In the genomic region with DNA sequence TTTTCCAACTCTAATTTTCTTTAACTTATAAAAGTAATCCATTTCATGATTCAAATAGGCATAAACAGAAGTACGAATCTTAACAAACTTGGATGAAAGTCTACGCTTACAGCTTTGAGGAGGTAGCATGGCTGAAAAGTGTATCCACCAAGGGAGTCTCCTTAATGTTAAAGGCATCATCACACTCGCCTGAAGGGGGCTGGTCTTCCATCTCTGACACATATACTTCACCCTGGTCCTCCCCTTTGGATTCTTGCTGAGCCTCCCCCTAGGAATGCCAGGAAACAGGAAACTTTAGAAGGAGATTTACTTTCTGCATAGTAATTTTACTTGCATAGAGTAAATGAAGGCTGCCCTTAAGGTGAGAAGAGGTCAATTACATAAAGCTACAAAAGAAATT, we compare ENCODE assay signal across 21 cellular contexts. TPM values are rescaled to one million over a fixed set of nuclear protein-coding genes. Genes with fewer than 3 reads are reported as not detected.
DNase-seq lines count a peak whose midpoint lies in the region; ATAC-seq, FAIRE-seq and TF ChIP-seq lines count a peak whose summit lies in the region.
"Had no signal": no experiment of that assay in that cellular context is flagged by ENCODE, and none has a peak within 500 bp of the region (broad histone marks: within the 10 kb centered on the region; RNA-seq: fewer than 3 reads in every experiment).

No MANE protein-coding gene starts in this region.

- FAIRE-seq in H54 (lab: Jason Lieb, UNC): no peak

- intact Hi-C loops in PC-3 (cut with micrococcal nuclease) (no loop called here), OCI-LY7 (cut with micrococcal nuclease; ENCODE audit: unreplicated experiment) (no loop called here)

- H4K20me1 ChIP-seq in PC-3 (ENCODE audit: low read length) (no peaks in the 10 kb centered on the region), OCI-LY7 (ENCODE audit: insufficient read depth, low read length) (no peaks in the 10 kb centered on the region)
- H4K20me1 ChIP-seq: BLaER1 had no signal

- peaks cover 10% of the 10 kb centered on the region for H3K4me1 ChIP-seq in PC-3 (ENCODE audit: insufficient read depth, low read length)
- H3K4me1 ChIP-seq in upper lobe of left lung: no peaks in the 10 kb centered on the region
- H3K4me1 ChIP-seq in OCI-LY7 (ENCODE audit: insufficient read depth, low read length, poor library complexity, severe bottlenecking): no peaks in the 10 kb centered on the region
- H3K4me1 ChIP-seq: BLaER1, gastrocnemius medialis, prostate gland, tibial artery had no signal

- POLR2A ChIA-PET in PC-3 (lab: Charles Lee; ENCODE audit: unreplicated experiment): no interaction called here
- POLR2A ChIA-PET in OCI-LY7 (lab: Charles Lee): no interaction called here

- H3K27me3 ChIP-seq in PC-3 (ENCODE audit: low read length) (no peaks in the 10 kb centered on the region), upper lobe of left lung (no peaks in the 10 kb centered on the region)
- H3K27me3 ChIP-seq: BLaER1, gastrocnemius medialis, tibial artery had no signal

- peak; percentile 45; the same call in 1 of the 2 replicates for ATAC-seq in PC-3
- ATAC-seq in upper lobe of left lung (ENCODE audit: low FRiP score in 2 of 2): no peak
- ATAC-seq: activated T-cell treated with anti-CD3 and anti-CD28 coated beads, Interleukin-2, amount 50 U/mL, for 72 hours had no signal

- H3K4me3 ChIP-seq in PC-3 (ENCODE audit: low read length): no peak overlapping the region
- H3K4me3 ChIP-seq in cardiac fibroblast (replicated peaks in 1 of 2; ENCODE audit: low read depth in 2 of 2, low read length in 2 of 2): no peak overlapping the region
- H3K4me3 ChIP-seq in upper lobe of left lung: no peak overlapping the region
- no peak overlapping the region for H3K4me3 ChIP-seq in OCI-LY7 (ENCODE audit: low read depth, low read length, poor library complexity, severe bottlenecking)
- H3K4me3 ChIP-seq: BLaER1, gastrocnemius medialis, prostate gland, smooth muscle cell, tibial artery had no signal

- H3K79me2 ChIP-seq in PC-3 (ENCODE audit: low read length) (no peaks in the 10 kb centered on the region), OCI-LY7 (ENCODE audit: insufficient read depth, low read depth, low read length) (no peaks in the 10 kb centered on the region)

- 45 to 57% methylated on average over 3 of the region's 3 CpGs for WGBS in upper lobe of left lung, 2 donors

- BruUV-seq in PC-3 (replicated peaks; lab: Mats Ljungman, UMichigan) (no TSS peak), OCI-LY7 (replicated peaks; lab: Mats Ljungman, UMichigan) (no TSS peak)

- CTCF ChIA-PET in PC-3 (lab: Charles Lee): no interaction called here
- CTCF ChIA-PET in OCI-LY7 (lab: Charles Lee; ENCODE audit: unreplicated experiment): no interaction called here

- no peaks in the 10 kb centered on the region for H3K36me3 ChIP-seq in PC-3 (ENCODE audit: low read depth, low read length)
- no peaks in the 10 kb centered on the region for H3K36me3 ChIP-seq in upper lobe of left lung
- no peaks in the 10 kb centered on the region for H3K36me3 ChIP-seq in OCI-LY7 (ENCODE audit: insufficient read depth, low read length)
- H3K36me3 ChIP-seq: BLaER1, gastrocnemius medialis, prostate gland, tibial artery had no signal

- H3K4me2 ChIP-seq in PC-3 (ENCODE audit: low read length) (no peak overlapping the region), OCI-LY7 (ENCODE audit: low read length) (no peak overlapping the region)
- H3K4me2 ChIP-seq: BLaER1, smooth muscle cell had no signal

- H3K9me3 ChIP-seq in PC-3 (ENCODE audit: low read length): no peaks in the 10 kb centered on the region
- H3K9me3 ChIP-seq in upper lobe of left lung: no peaks in the 10 kb centered on the region
- H3K9me3 ChIP-seq in OCI-LY7 (ENCODE audit: low read length): no peaks in the 10 kb centered on the region
- H3K9me3 ChIP-seq: BLaER1, gastrocnemius medialis, prostate gland, tibial artery had no signal

- TF ChIP-seq EP300 in upper lobe of left lung (IDR thresholded peaks at IDR 0.05): no peak

- no peaks in the 10 kb centered on the region for H3F3A ChIP-seq in PC-3 (ENCODE audit: low read length, unreplicated experiment)

- TF ChIP-seq CTCF in PC-3 (conservative IDR thresholded peaks at IDR 0.05; ENCODE audit: low read depth, low read length) (no peak), cardiac fibroblast (IDR thresholded peaks at IDR 0.05; ENCODE audit: low read depth, low read length) (no peak), upper lobe of left lung (IDR thresholded peaks at IDR 0.05) (no peak), GM10266 (IDR thresholded peaks at IDR 0.05; ENCODE audit: control insufficient read depth, insufficient read depth, low read depth, missing control alignments) (no peak), OCI-LY7 (conservative IDR thresholded peaks at IDR 0.05; ENCODE audit: low read length) (no peak)

- H3K27ac ChIP-seq in PC-3 (ENCODE audit: low read length) (no peak overlapping the region), upper lobe of left lung (no peak overlapping the region), OCI-LY7 (ENCODE audit: low read depth, low read length, poor library complexity, severe bottlenecking) (no peak overlapping the region)
- H3K27ac ChIP-seq: BLaER1, gastrocnemius medialis, prostate gland, tibial artery had no signal

- no peak overlapping the region for H3K9ac ChIP-seq in PC-3 (ENCODE audit: low read length)
- H3K9ac ChIP-seq: BLaER1 had no signal

- peak; percentile 33 for DNase-seq in H54 (ENCODE audit: insufficient read length, low spot score)
- peak; percentile 17 for DNase-seq in PC-3
- DNase-seq in cardiac fibroblast (ENCODE audit: low read depth in 2 of 2): peak; percentile 18 to 29
- peak; percentile 8 for DNase-seq in iris pigment epithelial cell (ENCODE audit: low read depth)
- no peak for DNase-seq in upper lobe of left lung
- DNase-seq in GM10266 (ENCODE audit: extremely low spot score): no peak
- no peak for DNase-seq in effector CD4-positive, alpha-beta T cell
- DNase-seq in OCI-LY7 (ENCODE audit: low spot score): no peak
- DNase-seq: activated CD4-positive, alpha-beta T cell treated with anti-CD3 and anti-CD28 coated beads, Interleukin-2, amount 50 U/mL, for 48 hours; activated T-cell treated with anti-CD3 and anti-CD28 coated beads, Interleukin-2, amount 50 U/mL, for 72 hours; central memory CD4-positive, alpha-beta T cell; DMS 273 treated with DMSO at 0.1 percent for 48 hours; effector memory CD4-positive, alpha-beta T cell; gastrocnemius medialis; Karpas-422; NCI-H146; NCI-H510A had no signal

- no peak for TF ChIP-seq POLR2A in H54 (IDR thresholded peaks at IDR 0.05; ENCODE audit: low read depth, low read length)
- no peak for TF ChIP-seq POLR2A in upper lobe of left lung (IDR thresholded peaks at IDR 0.05)

- H3K9me2 ChIP-seq in PC-3 (replicated peaks; ENCODE audit: low read length): no peaks in the 10 kb centered on the region
- no peaks in the 10 kb centered on the region for H3K9me2 ChIP-seq in OCI-LY7 (ENCODE audit: insufficient read depth, low read length)

- H2AFZ ChIP-seq in PC-3 (ENCODE audit: low read length): no peak overlapping the region
- H2AFZ ChIP-seq in OCI-LY7 (ENCODE audit: low read length): no peak overlapping the region

RNA-seq across cellular contexts. Expression of a gene that starts 10.3 kb away (rescaled TPM):
- total RNA-seq in PC-3 (2014; rRNA removed): 0.40 and 0.44 TPM in 2 replicates
- 10 to 100 TPM in 1 of 6 donors, 1 to 10 TPM in 4, not detected in 1; 1.6 to 22.8 (median 4.4) TPM for total RNA-seq in upper lobe of left lung
- not detected in 2 replicates for total RNA-seq in OCI-LY7 (2014; rRNA removed; shearing (Covaris generic))
- not detected in 2 replicates for total RNA-seq in OCI-LY7 (2022)
- total RNA-seq: activated T-cell treated with anti-CD3 and anti-CD28 coated beads, Interleukin-2, amount 50 U/mL, for 72 hours had no signal

RNA-seq across cellular contexts. Expression of a gene that starts 28.9 kb away (rescaled TPM):
- total RNA-seq in PC-3 (2014; rRNA removed) (30.5 and 35.6 TPM in 2 replicates), upper lobe of left lung (100 to 1,000 TPM in 1 of 6 donors, 10 to 100 TPM in 5; 26.9 to 210 (median 47.6) TPM), OCI-LY7 (2022) (92.7 and 108 TPM in 2 replicates)
- total RNA-seq in OCI-LY7 (2014; rRNA removed; shearing (Covaris generic)): 57.7 and 71.7 TPM in 2 replicates

RNA-seq across cellular contexts. Expression of a gene that starts 29.4 kb away (rescaled TPM):
- 55.5 and 59.0 TPM in 2 replicates for total RNA-seq in PC-3 (2014; rRNA removed)
- 1 to 10 TPM; 1.0 to 3.0 (median 1.8) TPM for total RNA-seq in upper lobe of left lung
- total RNA-seq in OCI-LY7 (2014; rRNA removed; shearing (Covaris generic)): 63.1 and 74.5 TPM in 2 replicates
- 65.1 and 76.7 TPM in 2 replicates for total RNA-seq in OCI-LY7 (2022)

Comparison
In these comparisons a context has a peak if more than half of its experiments do, and no peak if none do; other contexts are left out.
1. DNase-seq: peak in H54 (single experiment), PC-3 (single experiment), cardiac fibroblast (2 of 2) and iris pigment epithelial cell (single experiment); none in upper lobe of left lung (0 of 2), GM10266 (single experiment), effector CD4-positive, alpha-beta T cell (single experiment) and OCI-LY7 (single experiment).
2. RNA of a gene that starts 29.4 kb away (total RNA-seq): 63.1 to 76.7 TPM in OCI-LY7 and 55.5 to 59.0 TPM in PC-3; 1.0 to 3.0 TPM in upper lobe of left lung; every median in the first group is over 10 times any median in the second.